32 cellular contexts compared by ENCODE assay signal in the genomic region with DNA sequence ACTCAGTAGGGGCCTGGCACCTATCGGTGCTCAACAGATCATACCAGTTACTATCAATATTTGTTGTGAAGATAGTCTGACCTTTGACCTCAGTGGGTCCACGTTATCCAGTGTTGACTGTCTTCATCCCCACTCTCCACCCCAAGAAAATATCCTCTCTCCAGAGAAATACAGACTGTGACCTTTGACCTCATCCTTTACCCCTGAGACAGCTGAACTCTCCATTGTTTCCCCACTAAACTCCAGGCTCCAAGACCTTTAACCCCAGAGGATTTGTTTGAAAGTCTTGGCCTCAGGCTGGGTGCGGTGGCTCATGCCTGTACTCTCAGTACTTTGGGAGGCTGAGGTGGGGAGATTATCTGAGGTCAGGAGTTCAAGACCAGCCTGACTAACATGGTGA. TPM values are rescaled to one million over a fixed set of nuclear protein-coding genes. Genes with fewer than 3 reads are reported as not detected.
"Had no signal": no experiment of that assay in that cellular context is flagged by ENCODE, and none has a peak within 500 bp of the region (broad histone marks: within the 10 kb centered on the region; RNA-seq: fewer than 3 reads in every experiment).

No MANE protein-coding gene starts in this region.

- H3K36me3 ChIP-seq: ovary, uterus had no signal

- H3K27me3 ChIP-seq: ovary, stomach, suprapubic skin, testis, tibial artery, transverse colon, upper lobe of right lung, uterus had no signal

- H3K4me1 ChIP-seq: parathyroid adenoma, psoas muscle, suprapubic skin, testis, transverse colon, upper lobe of right lung, uterus had no signal

- H3K9ac ChIP-seq: parathyroid adenoma had no signal

- H3K27ac ChIP-seq: ovary, parathyroid adenoma, psoas muscle, skin epidermis, stomach, suprapubic skin, testis, tibial artery, transverse colon, upper lobe of right lung, uterus had no signal

- H3K4me1 Mint-ChIP-seq: naive B cell; naive thymus-derived CD8-positive, alpha-beta T cell; nephron progenitor cell; neural crest cell; stimulated activated effector memory CD8-positive, alpha-beta T cell treated with anti-CD3 and anti-CD28 coated beads, Interleukin-12 subunit alpha, Interleukin-12 subunit beta, amount 100 ng/mL, for 72 hours; stimulated activated naive B cell treated with anti-CD40 and anti-IgM and Interleukin-4, amounts not matched to agents 10 μg/mL and 1 μg/mL and 100 μg/mL, for 72 hours had no signal

- H3K27ac Mint-ChIP-seq: naive B cell; natural killer cell treated with Interleukin-12 subunit alpha and Interleukin-12 subunit beta and Interleukin-15 and Interleukin-18, amount 100 ng/mL, for 72 hours; nephron progenitor cell; progenitor cell of endocrine pancreas; stimulated activated effector memory CD8-positive, alpha-beta T cell treated with anti-CD3 and anti-CD28 coated beads, Interleukin-12 subunit alpha, Interleukin-12 subunit beta, amount 100 ng/mL, for 72 hours; stimulated activated naive B cell treated with anti-CD40 and anti-IgM and Interleukin-4, amounts not matched to agents 10 μg/mL and 1 μg/mL and 100 μg/mL, for 72 hours; stimulated activated naive CD8-positive, alpha-beta T cell treated with anti-CD3 and anti-CD28 coated beads, Interleukin-15, Interleukin-2, amounts not matched to agents 100 ng/mL and 50 ng/mL, for 24 hours; type B pancreatic cell had no signal

- H2AFZ ChIP-seq: parathyroid adenoma had no signal

- H3K9me3 ChIP-seq: ovary, suprapubic skin, testis had no signal

- H3K4me3 Mint-ChIP-seq: naive B cell; naive thymus-derived CD8-positive, alpha-beta T cell; natural killer cell treated with Interleukin-12 subunit alpha and Interleukin-12 subunit beta and Interleukin-15 and Interleukin-18, amount 100 ng/mL, for 72 hours; nephron progenitor cell; neural crest cell; stimulated activated effector memory CD8-positive, alpha-beta T cell treated with anti-CD3 and anti-CD28 coated beads, Interleukin-12 subunit alpha, Interleukin-12 subunit beta, amount 100 ng/mL, for 72 hours; stimulated activated naive B cell treated with anti-CD40 and anti-IgM and Interleukin-4, amounts not matched to agents 10 μg/mL and 1 μg/mL and 100 μg/mL, for 72 hours; stimulated activated naive CD8-positive, alpha-beta T cell treated with anti-CD3 and anti-CD28 coated beads, Interleukin-15, Interleukin-2, amounts not matched to agents 100 ng/mL and 50 ng/mL, for 24 hours; type B pancreatic cell had no signal

- H3K27me3 Mint-ChIP-seq: progenitor cell of endocrine pancreas; stimulated activated naive CD8-positive, alpha-beta T cell treated with anti-CD3 and anti-CD28 coated beads, Interleukin-15, Interleukin-2, amounts not matched to agents 100 ng/mL and 50 ng/mL, for 24 hours; type B pancreatic cell had no signal

- ATAC-seq: naive thymus-derived CD8-positive, alpha-beta T cell; natural killer cell treated with Interleukin-12 subunit alpha and Interleukin-12 subunit beta and Interleukin-15 and Interleukin-18, amount 100 ng/mL, for 72 hours; psoas muscle; right cardiac atrium; sciatic nerve; stimulated activated effector memory CD8-positive, alpha-beta T cell treated with anti-CD3 and anti-CD28 coated beads, Interleukin-12 subunit alpha, Interleukin-12 subunit beta, amount 100 ng/mL, for 72 hours; stimulated activated naive B cell treated with anti-CD40 and anti-IgM and Interleukin-4, amounts not matched to agents 10 μg/mL and 1 μg/mL and 100 μg/mL, for 72 hours; upper lobe of right lung had no signal

- DNase-seq: naive B cell; naive thymus-derived CD8-positive, alpha-beta T cell; nephron progenitor cell; occipital lobe; ovary; posterior cingulate gyrus; psoas muscle; right cardiac atrium; stimulated activated CD4-positive, alpha-beta T cell treated with anti-CD3 and anti-CD28 coated beads, Interleukin-15, amount 100 ng/mL, for 24 hours; stimulated activated CD4-positive, alpha-beta T cell treated with anti-CD3 and anti-CD28 coated beads, Interleukin-2, amount 100 ng/mL, for 24 hours; stimulated activated CD4-positive, alpha-beta T cell treated with anti-CD3 and anti-CD28 coated beads, Interleukin-2, amount 100 ng/mL, for 48 hours; stimulated activated CD4-positive, alpha-beta T cell treated with anti-CD3 and anti-CD28 coated beads, Interleukin-4, amount 100 ng/mL, for 24 hours; stimulated activated naive B cell treated with anti-CD40 and anti-IgM and Interleukin-4, amounts not matched to agents 10 μg/mL and 1 μg/mL and 100 μg/mL, for 72 hours; stimulated activated naive CD4-positive, alpha-beta T cell treated with Interleukin-2 at 50 U/mL for 16 hours; stomach; substantia nigra; testis; tibial artery; transverse colon; upper lobe of right lung; uterus had no signal

- H3K4me3 ChIP-seq: ovary, psoas muscle, skin epidermis, stomach, suprapubic skin, testis, tibial artery, transverse colon, upper lobe of right lung, uterus had no signal

- H3K36me3 Mint-ChIP-seq: stimulated activated effector memory CD8-positive, alpha-beta T cell treated with anti-CD3 and anti-CD28 coated beads, Interleukin-12 subunit alpha, Interleukin-12 subunit beta, amount 100 ng/mL, for 72 hours had no signal

- H3K79me2 ChIP-seq: parathyroid adenoma had no signal

RNA-seq across cellular contexts. Expression of gene HIF3A, which starts 27.4 kb away (rescaled TPM):
- total RNA-seq: naive thymus-derived CD8-positive, alpha-beta T cell; natural killer cell treated with Interleukin-12 subunit alpha and Interleukin-12 subunit beta and Interleukin-15 and Interleukin-18, amount 100 ng/mL, for 72 hours; osteoblast had no signal
- polyA plus RNA-seq: naive thymus-derived CD8-positive, alpha-beta T cell had no signal
